Comparison of ENCODE assay signal across 1 cellular context in the genomic region with DNA sequence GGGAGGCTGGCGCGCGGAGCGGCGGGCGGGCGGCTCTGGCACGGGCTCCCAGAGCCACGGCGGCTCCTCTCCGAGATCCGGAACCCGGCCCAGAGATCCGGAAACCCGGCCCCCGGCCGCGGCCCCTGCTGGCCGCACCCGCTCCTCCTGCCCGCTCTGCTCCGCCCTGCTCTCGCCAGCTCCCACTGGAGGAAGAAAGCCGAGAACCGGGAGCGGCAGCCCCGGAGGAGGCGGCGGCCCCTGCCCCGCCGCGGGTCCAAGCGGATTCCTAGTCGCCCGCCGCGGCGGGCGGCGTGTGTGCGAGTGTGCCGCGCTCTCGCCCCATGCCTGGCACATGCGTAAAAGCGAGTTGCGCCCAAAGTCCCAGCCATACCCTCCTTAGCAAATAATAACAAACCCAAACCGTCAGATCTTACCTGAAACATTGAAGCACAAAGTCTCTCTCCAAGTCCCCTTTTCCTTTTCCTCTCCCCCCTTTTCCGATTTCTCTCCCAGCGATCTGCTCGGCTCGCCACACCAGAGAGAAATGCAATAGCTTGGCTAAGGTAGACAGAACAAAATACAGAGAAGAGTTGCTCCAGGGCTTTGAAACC.
TF ChIP-seq lines count a peak whose summit lies in the region.

No MANE protein-coding gene starts in this region.

TF ChIP-seq in HEK293, 187 proteins besides CTCF, POLR2A, EP300 and RAD21 (continued from another document):
- TF ChIP-seq ZNF747 (tag by site-specific recombination; IDR thresholded peaks at IDR 0.05) (no peak), TCF7L2 (IDR thresholded peaks at IDR 0.05; ENCODE audit: borderline replicate concordance, low read depth, low read length) (no peak), BCL11A (tag by site-specific recombination; IDR thresholded peaks at IDR 0.05; ENCODE audit: low read depth) (no peak), ZNF600 (tag by site-specific recombination; IDR thresholded peaks at IDR 0.05) (peak; percentile 80), ZNF132 (tag by site-specific recombination; IDR thresholded peaks at IDR 0.05; ENCODE audit: borderline replicate concordance) (no peak), ZNF76 (tag by site-specific recombination; IDR thresholded peaks at IDR 0.05; ENCODE audit: borderline replicate concordance, low read depth) (0 out of 2 replicates have a peak, but pooled peaks have one; percentile 24), ZNF843 (tag by site-specific recombination; IDR thresholded peaks at IDR 0.05) (no peak), HOXC10 (CRISPR knock-in tag; IDR thresholded peaks at IDR 0.05) (no peak), ZNF660 (tag by site-specific recombination; IDR thresholded peaks at IDR 0.05) (0 out of 2 replicates have a peak, but pooled peaks have one; percentile 11), ZNF239 (tag by site-specific recombination; IDR thresholded peaks at IDR 0.05) (no peak), ZNF23 (tag by site-specific recombination; IDR thresholded peaks at IDR 0.05; ENCODE audit: borderline replicate concordance) (no peak), MZF1 (tag by site-specific recombination; IDR thresholded peaks at IDR 0.05; ENCODE audit: borderline replicate concordance) (peak; percentile 16; the same call in 1 of the 2 replicates)
- TF ChIP-seq, protein P1, sequence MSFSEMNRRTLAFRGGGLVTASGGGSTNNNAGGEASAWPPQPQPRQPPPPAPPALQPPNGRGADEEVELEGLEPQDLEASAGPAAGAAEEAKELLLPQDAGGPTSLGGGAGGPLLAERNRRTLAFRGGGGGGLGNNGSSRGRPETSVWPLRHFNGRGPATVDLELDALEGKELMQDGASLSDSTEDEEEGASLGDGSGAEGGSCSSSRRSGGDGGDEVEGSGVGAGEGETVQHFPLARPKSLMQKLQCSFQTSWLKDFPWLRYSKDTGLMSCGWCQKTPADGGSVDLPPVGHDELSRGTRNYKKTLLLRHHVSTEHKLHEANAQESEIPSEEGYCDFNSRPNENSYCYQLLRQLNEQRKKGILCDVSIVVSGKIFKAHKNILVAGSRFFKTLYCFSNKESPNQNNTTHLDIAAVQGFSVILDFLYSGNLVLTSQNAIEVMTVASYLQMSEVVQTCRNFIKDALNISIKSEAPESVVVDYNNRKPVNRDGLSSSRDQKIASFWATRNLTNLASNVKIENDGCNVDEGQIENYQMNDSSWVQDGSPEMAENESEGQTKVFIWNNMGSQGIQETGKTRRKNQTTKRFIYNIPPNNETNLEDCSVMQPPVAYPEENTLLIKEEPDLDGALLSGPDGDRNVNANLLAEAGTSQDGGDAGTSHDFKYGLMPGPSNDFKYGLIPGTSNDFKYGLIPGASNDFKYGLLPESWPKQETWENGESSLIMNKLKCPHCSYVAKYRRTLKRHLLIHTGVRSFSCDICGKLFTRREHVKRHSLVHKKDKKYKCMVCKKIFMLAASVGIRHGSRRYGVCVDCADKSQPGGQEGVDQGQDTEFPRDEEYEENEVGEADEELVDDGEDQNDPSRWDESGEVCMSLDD (tag by site-specific recombination; IDR thresholded peaks at IDR 0.05) = 0 out of 2 replicates have a peak, but pooled peaks have one; percentile 34
- TF ChIP-seq, protein P2, sequence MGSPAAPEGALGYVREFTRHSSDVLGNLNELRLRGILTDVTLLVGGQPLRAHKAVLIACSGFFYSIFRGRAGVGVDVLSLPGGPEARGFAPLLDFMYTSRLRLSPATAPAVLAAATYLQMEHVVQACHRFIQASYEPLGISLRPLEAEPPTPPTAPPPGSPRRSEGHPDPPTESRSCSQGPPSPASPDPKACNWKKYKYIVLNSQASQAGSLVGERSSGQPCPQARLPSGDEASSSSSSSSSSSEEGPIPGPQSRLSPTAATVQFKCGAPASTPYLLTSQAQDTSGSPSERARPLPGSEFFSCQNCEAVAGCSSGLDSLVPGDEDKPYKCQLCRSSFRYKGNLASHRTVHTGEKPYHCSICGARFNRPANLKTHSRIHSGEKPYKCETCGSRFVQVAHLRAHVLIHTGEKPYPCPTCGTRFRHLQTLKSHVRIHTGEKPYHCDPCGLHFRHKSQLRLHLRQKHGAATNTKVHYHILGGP (tag by site-specific recombination; IDR thresholded peaks at IDR 0.05) = no peak
- TF ChIP-seq, protein P3, sequence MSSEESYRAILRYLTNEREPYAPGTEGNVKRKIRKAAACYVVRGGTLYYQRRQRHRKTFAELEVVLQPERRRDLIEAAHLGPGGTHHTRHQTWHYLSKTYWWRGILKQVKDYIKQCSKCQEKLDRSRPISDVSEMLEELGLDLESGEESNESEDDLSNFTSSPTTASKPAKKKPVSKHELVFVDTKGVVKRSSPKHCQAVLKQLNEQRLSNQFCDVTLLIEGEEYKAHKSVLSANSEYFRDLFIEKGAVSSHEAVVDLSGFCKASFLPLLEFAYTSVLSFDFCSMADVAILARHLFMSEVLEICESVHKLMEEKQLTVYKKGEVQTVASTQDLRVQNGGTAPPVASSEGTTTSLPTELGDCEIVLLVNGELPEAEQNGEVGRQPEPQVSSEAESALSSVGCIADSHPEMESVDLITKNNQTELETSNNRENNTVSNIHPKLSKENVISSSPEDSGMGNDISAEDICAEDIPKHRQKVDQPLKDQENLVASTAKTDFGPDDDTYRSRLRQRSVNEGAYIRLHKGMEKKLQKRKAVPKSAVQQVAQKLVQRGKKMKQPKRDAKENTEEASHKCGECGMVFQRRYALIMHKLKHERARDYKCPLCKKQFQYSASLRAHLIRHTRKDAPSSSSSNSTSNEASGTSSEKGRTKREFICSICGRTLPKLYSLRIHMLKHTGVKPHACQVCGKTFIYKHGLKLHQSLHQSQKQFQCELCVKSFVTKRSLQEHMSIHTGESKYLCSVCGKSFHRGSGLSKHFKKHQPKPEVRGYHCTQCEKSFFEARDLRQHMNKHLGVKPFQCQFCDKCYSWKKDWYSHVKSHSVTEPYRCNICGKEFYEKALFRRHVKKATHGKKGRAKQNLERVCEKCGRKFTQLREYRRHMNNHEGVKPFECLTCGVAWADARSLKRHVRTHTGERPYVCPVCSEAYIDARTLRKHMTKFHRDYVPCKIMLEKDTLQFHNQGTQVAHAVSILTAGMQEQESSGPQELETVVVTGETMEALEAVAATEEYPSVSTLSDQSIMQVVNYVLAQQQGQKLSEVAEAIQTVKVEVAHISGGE (tag by site-specific recombination; conservative IDR thresholded peaks at IDR 0.05; ENCODE audit: low read depth) = peak; percentile 44; the same call in 1 of the 2 replicates
TF ChIP-seq in HEK293: peak in this region for 27.
